In the genomic region with DNA sequence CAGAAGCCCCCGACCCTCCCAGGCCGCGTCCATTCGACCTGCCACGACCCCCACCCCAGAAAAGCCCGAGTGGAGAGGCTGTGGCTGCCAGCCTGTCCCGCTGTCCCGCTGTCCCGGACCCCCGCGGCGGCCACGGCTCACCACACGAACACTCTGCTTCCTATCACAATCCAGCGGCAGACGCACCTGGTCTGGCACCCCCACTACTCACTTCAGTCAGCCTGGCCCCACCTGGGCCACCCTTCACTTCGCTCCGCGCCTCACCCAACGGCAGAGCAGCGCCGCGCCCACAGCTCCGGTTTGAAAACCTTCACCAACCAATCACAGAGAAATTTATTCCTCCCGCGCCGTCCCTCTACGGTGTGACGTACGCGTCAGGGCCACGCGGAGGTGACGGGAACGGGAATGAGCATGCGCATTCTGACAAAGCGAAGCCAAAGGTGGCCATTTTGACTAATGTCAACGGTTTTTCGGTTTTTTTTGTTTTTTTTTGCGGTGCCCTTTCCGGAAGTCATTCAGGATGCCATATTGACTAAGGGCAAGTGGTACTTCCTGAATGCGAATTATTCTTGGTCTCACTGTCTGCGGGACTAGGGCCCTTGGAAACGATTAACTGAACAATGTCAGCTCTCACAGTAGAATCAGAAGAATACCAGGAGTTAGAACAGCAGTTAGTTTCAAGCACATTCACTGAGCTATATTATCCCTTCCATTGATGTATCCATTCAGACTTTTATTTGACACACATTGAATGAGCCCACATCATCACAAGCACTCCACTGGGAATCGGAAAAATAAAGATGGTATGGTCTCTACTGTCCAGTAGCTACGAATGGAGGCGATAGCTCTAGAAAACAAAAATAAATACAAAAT, we compare ENCODE assay signal across 8 cellular contexts. TPM values are rescaled to one million over a fixed set of nuclear protein-coding genes. Genes with fewer than 3 reads are reported as not detected.
A peak's percentile ranks its signal among the peaks of the same experiment; 100 is the strongest.
DNase-seq lines count a peak whose midpoint lies in the region; ATAC-seq, FAIRE-seq and TF ChIP-seq lines count a peak whose summit lies in the region.

A gene with protein sequence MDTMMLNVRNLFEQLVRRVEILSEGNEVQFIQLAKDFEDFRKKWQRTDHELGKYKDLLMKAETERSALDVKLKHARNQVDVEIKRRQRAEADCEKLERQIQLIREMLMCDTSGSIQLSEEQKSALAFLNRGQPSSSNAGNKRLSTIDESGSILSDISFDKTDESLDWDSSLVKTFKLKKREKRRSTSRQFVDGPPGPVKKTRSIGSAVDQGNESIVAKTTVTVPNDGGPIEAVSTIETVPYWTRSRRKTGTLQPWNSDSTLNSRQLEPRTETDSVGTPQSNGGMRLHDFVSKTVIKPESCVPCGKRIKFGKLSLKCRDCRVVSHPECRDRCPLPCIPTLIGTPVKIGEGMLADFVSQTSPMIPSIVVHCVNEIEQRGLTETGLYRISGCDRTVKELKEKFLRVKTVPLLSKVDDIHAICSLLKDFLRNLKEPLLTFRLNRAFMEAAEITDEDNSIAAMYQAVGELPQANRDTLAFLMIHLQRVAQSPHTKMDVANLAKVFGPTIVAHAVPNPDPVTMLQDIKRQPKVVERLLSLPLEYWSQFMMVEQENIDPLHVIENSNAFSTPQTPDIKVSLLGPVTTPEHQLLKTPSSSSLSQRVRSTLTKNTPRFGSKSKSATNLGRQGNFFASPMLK (minus strand): TSS at position 308 of the 873 bp plus-strand sequence. CDS start 8,779 bp downstream, outside the sequence.

- intact Hi-C loops in sigmoid colon (cut with DNase I): no loop called here

- peaks cover 0 to 23% (median 13%) of the 10 kb centered on the region in 4 donors for H3K4me1 ChIP-seq in sigmoid colon

- peaks cover 13% of the 10 kb centered on the region for H3K27me3 Mint-ChIP-seq in brain

- peak within 1 kb of the TSS; percentile 95 to 100 (median 99) for H3K4me3 Mint-ChIP-seq in brain

- peak; percentile 98 for FAIRE-seq in TTC549 (lab: Jason Lieb, UNC)

- ATAC-seq in GM18520 (IDR thresholded peaks at IDR 0.05; ENCODE audit: unreplicated experiment) (peak; percentile 98), HG03064 (IDR thresholded peaks at IDR 0.05; ENCODE audit: low read depth, unreplicated experiment) (peak; percentile 93)

- no peaks in the 10 kb centered on the region for H3K36me3 ChIP-seq in sigmoid colon

- H3K27me3 ChIP-seq in sigmoid colon: no peaks in the 10 kb centered on the region

- peak; percentile 98 for DNase-seq in NCI-H2107 treated with DMSO at 0.1 percent for 48 hours (lab: John Stamatoyannopoulos, UW; ENCODE audit: unreplicated experiment)
- DNase-seq in iPS DF 4.7 (ENCODE audit: extremely low read depth, low spot score): peak; percentile 98
- DNase-seq in sigmoid colon: peak; percentile 98

- H3K36me3 Mint-ChIP-seq in brain: no peaks in the 10 kb centered on the region

- TF ChIP-seq CTCF in 22Rv1 (IDR thresholded peaks at IDR 0.05) (no peak), brain (conservative IDR thresholded peaks at IDR 0.05) (no peak), sigmoid colon (IDR thresholded peaks at IDR 0.05) (no peak)

- H3K27ac ChIP-seq in 22Rv1: peak within 1 kb of the TSS; percentile 70
- H3K27ac ChIP-seq in sigmoid colon: peak within 1 kb of the TSS; percentile 64 to 66 (median 66)

- WGBS in sigmoid colon, 2 donors: 5 to 6% methylated on average over 47 of the region's 47 CpGs

- H3K4me1 Mint-ChIP-seq in brain: peaks cover 67% of the 10 kb centered on the region

- no peaks in the 10 kb centered on the region for H3K9me3 ChIP-seq in sigmoid colon

- H3K4me3 ChIP-seq in sigmoid colon: peak within 1 kb of the TSS; percentile 75 to 79 (median 76)

- peaks cover 0 to 4% (median 0%) of the 10 kb centered on the region in 5 experiments for H3K9me3 Mint-ChIP-seq in brain

- TF ChIP-seq EP300 in sigmoid colon (IDR thresholded peaks at IDR 0.05): peak in 1 of 4 donors; percentile 6

- TF ChIP-seq POLR2A in sigmoid colon (IDR thresholded peaks at IDR 0.05): no peak

- peak within 1 kb of the TSS; percentile 95 to 100 (median 96) for H3K27ac Mint-ChIP-seq in brain

RNA-seq across cellular contexts. Expression of the gene that starts here (rescaled TPM):
- 74.4 TPM for polyA plus RNA-seq in brain (ENCODE audit: insufficient read depth, low read depth, low replicate concordance)
- total RNA-seq in sigmoid colon: 10 to 100 TPM; 14.1 to 42.6 (median 27.0) TPM
- polyA plus RNA-seq in sigmoid colon: 10 to 100 TPM in 1 of 3 donors, 1 to 10 TPM in 2; 4.8 to 22.5 (median 8.3) TPM

Comparison
In these comparisons a context has a peak if more than half of its experiments do, and no peak if none do; other contexts are left out.
1. Peak in every context shown above with its lines: DNase-seq, ATAC-seq, H3K4me3 ChIP-seq and H3K27ac ChIP-seq.